ENCODE assay signal across 1 cellular context in genomic region chr2:27380626-27381556, GRCh38.
TF ChIP-seq lines count a peak whose summit lies in the region.

A gene with protein sequence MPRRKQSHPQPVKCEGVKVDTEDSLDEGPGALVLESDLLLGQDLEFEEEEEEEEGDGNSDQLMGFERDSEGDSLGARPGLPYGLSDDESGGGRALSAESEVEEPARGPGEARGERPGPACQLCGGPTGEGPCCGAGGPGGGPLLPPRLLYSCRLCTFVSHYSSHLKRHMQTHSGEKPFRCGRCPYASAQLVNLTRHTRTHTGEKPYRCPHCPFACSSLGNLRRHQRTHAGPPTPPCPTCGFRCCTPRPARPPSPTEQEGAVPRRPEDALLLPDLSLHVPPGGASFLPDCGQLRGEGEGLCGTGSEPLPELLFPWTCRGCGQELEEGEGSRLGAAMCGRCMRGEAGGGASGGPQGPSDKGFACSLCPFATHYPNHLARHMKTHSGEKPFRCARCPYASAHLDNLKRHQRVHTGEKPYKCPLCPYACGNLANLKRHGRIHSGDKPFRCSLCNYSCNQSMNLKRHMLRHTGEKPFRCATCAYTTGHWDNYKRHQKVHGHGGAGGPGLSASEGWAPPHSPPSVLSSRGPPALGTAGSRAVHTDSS (minus strand): TSS chr2:27380734. CDS start chr2:27380526, 208 bp downstream.

TF ChIP-seq in A549, 52 proteins besides CTCF, POLR2A, EP300 and RAD21 (continued from another document):
- TF ChIP-seq BCL3 (IDR thresholded peaks at IDR 0.05) (peak; percentile 56; the same call in 2 of the 3 replicates), FOSB (CRISPR knock-in tag; IDR thresholded peaks at IDR 0.05) (0 out of 2 replicates have a peak, but pooled peaks have one; percentile 49)
